3 cellular contexts compared by ENCODE assay signal in genomic region chr1:153155542-153155941, GRCh38.
TF ChIP-seq lines count a peak whose summit lies in the region.

No MANE protein-coding gene starts in this region.

TF ChIP-seq in A549, 52 proteins besides CTCF, POLR2A, EP300 and RAD21:
- TF ChIP-seq PHF8 (IDR thresholded peaks at IDR 0.05; ENCODE audit: borderline replicate concordance, low read depth) (no peak), MAFK (IDR thresholded peaks at IDR 0.05; ENCODE audit: partially characterized antibody) (peak; percentile 90)

TF ChIP-seq in GM23338, 12 proteins besides CTCF, POLR2A, EP300 and RAD21:
- TF ChIP-seq ZNF331 (CRISPR knock-in tag; IDR thresholded peaks at IDR 0.05; ENCODE audit: low read depth) (no peak), NANOG (IDR thresholded peaks at IDR 0.05; ENCODE audit: borderline replicate concordance) (no peak), ZNF462 (CRISPR knock-in tag; IDR thresholded peaks at IDR 0.05) (no peak), CREB1 (CRISPR knock-in tag; IDR thresholded peaks at IDR 0.05; ENCODE audit: low read depth) (no peak), ETS1 (IDR thresholded peaks at IDR 0.05) (no peak), STAT1 (IDR thresholded peaks at IDR 0.05; ENCODE audit: unreplicated experiment) (no peak), REST (IDR thresholded peaks at IDR 0.05; ENCODE audit: unreplicated experiment) (no peak), ZNF114 (CRISPR knock-in tag; IDR thresholded peaks at IDR 0.05) (no peak), EZH2 (IDR thresholded peaks at IDR 0.05; ENCODE audit: low read depth, unreplicated experiment) (no peak), JUNB (IDR thresholded peaks at IDR 0.05; ENCODE audit: unreplicated experiment) (no peak), POLR2AphosphoS5 (IDR thresholded peaks at IDR 0.05; ENCODE audit: low read depth) (no peak), EZH2phosphoT487 (IDR thresholded peaks at IDR 0.05; ENCODE audit: unreplicated experiment) (no peak)
TF ChIP-seq in GM23338: peak in this region for 0.

TF ChIP-seq in K562, 482 proteins besides CTCF, POLR2A, EP300 and RAD21:
- TF ChIP-seq MAFG (tag; conservative IDR thresholded peaks at IDR 0.05) (peak; percentile 54), MAFK (IDR thresholded peaks at IDR 0.05; ENCODE audit: low read length) (peak; percentile 71; the same call in 1 of the 2 replicates), ZNF316 (IDR thresholded peaks at IDR 0.05) (peak; percentile 82), C11orf30 (IDR thresholded peaks at IDR 0.05; ENCODE audit: low read depth) (peak; percentile 68; the same call in 1 of the 2 replicates), HDAC1 (IDR thresholded peaks at IDR 0.05) (no peak), E2F5 (CRISPR knock-in tag; IDR thresholded peaks at IDR 0.05) (no peak), MAFF (IDR thresholded peaks at IDR 0.05; ENCODE audit: low read length) (peak; percentile 76)
- TF ChIP-seq, protein P1, sequence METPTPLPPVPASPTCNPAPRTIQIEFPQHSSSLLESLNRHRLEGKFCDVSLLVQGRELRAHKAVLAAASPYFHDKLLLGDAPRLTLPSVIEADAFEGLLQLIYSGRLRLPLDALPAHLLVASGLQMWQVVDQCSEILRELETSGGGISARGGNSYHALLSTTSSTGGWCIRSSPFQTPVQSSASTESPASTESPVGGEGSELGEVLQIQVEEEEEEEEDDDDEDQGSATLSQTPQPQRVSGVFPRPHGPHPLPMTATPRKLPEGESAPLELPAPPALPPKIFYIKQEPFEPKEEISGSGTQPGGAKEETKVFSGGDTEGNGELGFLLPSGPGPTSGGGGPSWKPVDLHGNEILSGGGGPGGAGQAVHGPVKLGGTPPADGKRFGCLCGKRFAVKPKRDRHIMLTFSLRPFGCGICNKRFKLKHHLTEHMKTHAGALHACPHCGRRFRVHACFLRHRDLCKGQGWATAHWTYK (CRISPR knock-in tag; IDR thresholded peaks at IDR 0.05), result no peak
